In genomic region chr20:5687884-5688283, GRCh38 we compare ENCODE assay signal across 1 cellular context.
TF ChIP-seq lines count a peak whose summit lies in the region.

No MANE protein-coding gene starts in this region.

TF ChIP-seq in K562, 482 proteins besides CTCF, POLR2A, EP300 and RAD21 (continued from another document):
- TF ChIP-seq ZFP91 (CRISPR knock-in tag; IDR thresholded peaks at IDR 0.05) (no peak), ZBTB5 (IDR thresholded peaks at IDR 0.05) (no peak)
